ENCODE assay signal across 12 cellular contexts in the genomic region with DNA sequence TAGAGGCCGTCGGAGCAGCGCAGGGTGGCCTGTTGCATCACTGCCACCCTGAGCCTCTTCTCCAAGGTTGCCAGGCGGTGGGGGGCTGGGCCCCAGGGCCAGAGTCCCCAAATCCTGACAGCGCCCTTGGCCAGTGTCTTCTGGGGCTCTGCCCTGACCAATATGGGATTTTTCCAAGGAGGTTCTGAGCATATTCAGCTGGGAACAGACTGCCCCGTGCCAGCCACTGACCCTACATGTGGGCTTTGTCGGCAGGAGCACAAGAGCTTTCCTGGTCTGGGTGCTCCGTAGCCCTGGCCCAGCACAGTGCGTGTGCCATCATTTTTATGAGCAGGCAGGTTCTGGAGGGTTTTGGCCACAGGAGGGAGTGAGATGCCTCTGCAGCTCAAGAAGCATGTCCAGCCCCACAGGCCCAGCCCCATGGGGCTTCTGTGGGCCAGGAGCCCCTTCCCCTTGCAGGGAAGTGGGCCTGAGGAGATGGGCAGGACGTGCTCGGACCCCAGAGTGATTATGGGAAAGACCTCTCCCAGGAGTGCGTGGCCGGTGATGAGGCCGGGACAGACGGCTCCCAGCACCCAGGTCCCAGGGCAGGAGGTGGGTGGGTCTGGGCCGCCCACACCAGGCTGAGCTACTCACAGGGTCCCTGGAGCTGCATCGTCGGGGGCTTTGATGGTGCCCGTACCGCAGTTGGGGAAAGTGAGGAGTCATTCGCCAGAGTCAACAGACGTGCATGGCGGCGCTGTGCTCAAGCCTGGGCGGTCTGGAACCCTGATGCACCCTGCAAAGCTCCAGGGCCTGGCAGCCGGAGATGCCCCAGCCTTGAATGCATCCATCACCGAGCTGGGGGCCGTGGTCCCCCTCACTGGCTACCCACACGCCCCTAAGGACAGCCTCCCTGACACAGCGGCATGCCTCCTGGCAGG.
DNase-seq lines count a peak whose midpoint lies in the region; ATAC-seq and TF ChIP-seq lines count a peak whose summit lies in the region.
"Had no signal": no experiment of that assay in that cellular context is flagged by ENCODE, and none has a peak within 500 bp of the region (broad histone marks: within the 10 kb centered on the region; RNA-seq: fewer than 3 reads in every experiment).

No MANE protein-coding gene starts in this region.

- H3K4ac ChIP-seq in mesendoderm (ENCODE audit: low read depth, low read length): no peak overlapping the region

- H4K5ac ChIP-seq in mesendoderm (ENCODE audit: low read length): no peak overlapping the region

- H3K56ac ChIP-seq in mesendoderm (ENCODE audit: low read length): no peak overlapping the region

- no peak overlapping the region for H2AK5ac ChIP-seq in mesendoderm (ENCODE audit: low read length)

- no peak overlapping the region for H2BK5ac ChIP-seq in mesendoderm (ENCODE audit: low read length)

- in situ Hi-C loops in gastrocnemius medialis (cut with MboI; ENCODE audit: low sequenced_read_pairs in 4 of 4): loop anchor here in 3 of 4 donors (5.0 to 25.0 kb wide), 3 partner anchors 51 to 251 kb away; no protein-coding TSS in a partner anchor

- peaks cover 27 to 32% of the 10 kb centered on the region in 2 donors for H3K4me1 ChIP-seq in gastrocnemius medialis
- H3K4me1 ChIP-seq in mesendoderm (ENCODE audit: control insufficient read depth, low read depth, low read length): no peaks in the 10 kb centered on the region

- H3K23ac ChIP-seq in mesendoderm (ENCODE audit: low read length): no peak overlapping the region

- no peaks in the 10 kb centered on the region for H3K9me3 ChIP-seq in gastrocnemius medialis

- H3K27ac ChIP-seq in VCaP (no peak overlapping the region), gastrocnemius medialis (peak overlapping the region; percentile 91 to 98 (median 96)), mesendoderm (ENCODE audit: low read depth, low read length) (no peak overlapping the region)
- H3K27ac ChIP-seq: epithelial cell of prostate had no signal

- DNase-seq in ELF-1 (ENCODE audit: low read depth, low spot score) (peak; percentile 57), Right ventricle myocardium superior (peak; percentile 53), gastrocnemius medialis (peak; percentile 51 to 62), HuH-7.5 (ENCODE audit: low spot score) (no peak), SHP77 treated with DMSO at 0.1 percent for 48 hours (lab: John Stamatoyannopoulos, UW) (no peak), mesendoderm (no peak)
- DNase-seq: activated gamma-delta T cell, DMS153, NCI-H2081 treated with DMSO at 0.1 percent for 48 hours had no signal

- TF ChIP-seq POLR2A in gastrocnemius medialis (IDR thresholded peaks at IDR 0.05): no peak

- H3K4me3 ChIP-seq in gastrocnemius medialis (peak overlapping the region; percentile 19 to 46 (median 30)), mesendoderm (ENCODE audit: low read length) (no peak overlapping the region)

- no peaks in the 10 kb centered on the region for H3K36me3 ChIP-seq in gastrocnemius medialis
- no peaks in the 10 kb centered on the region for H3K36me3 ChIP-seq in mesendoderm (ENCODE audit: control insufficient read depth, insufficient read depth, low read length)

- ATAC-seq in Right ventricle myocardium superior (ENCODE audit: poor library complexity): peak; percentile 48
- peak; percentile 47 to 62 for ATAC-seq in gastrocnemius medialis
- no peak for ATAC-seq in GM21737 (IDR thresholded peaks at IDR 0.05; ENCODE audit: unreplicated experiment)

- no peak overlapping the region for H2BK15ac ChIP-seq in mesendoderm (replicated peaks; ENCODE audit: low read depth)

- no peak overlapping the region for H3K9ac ChIP-seq in mesendoderm (ENCODE audit: low read length)

- H2BK120ac ChIP-seq in mesendoderm (ENCODE audit: low read depth, low read length): no peak overlapping the region

- intact Hi-C loops in Right ventricle myocardium superior (cut with DNase I) (loop anchor here (5.0 kb wide), 1 partner anchor 74 kb away; the partner anchor contains the start of gene INPP5A), gastrocnemius medialis (cut with DNase I; ENCODE audit: low total_unique reads) (loop anchor here (1.0 to 10.0 kb wide), 5 partner anchors 43 to 651 kb away; no protein-coding TSS in a partner anchor)

- H3K27me3 ChIP-seq in gastrocnemius medialis (no peaks in the 10 kb centered on the region), mesendoderm (ENCODE audit: insufficient read depth, low read length, poor library complexity) (no peaks in the 10 kb centered on the region)

- H4K8ac ChIP-seq in mesendoderm (ENCODE audit: low read depth, low read length): no peak overlapping the region

- no peak overlapping the region for H3K18ac ChIP-seq in mesendoderm (ENCODE audit: low read length)

- H3K79me1 ChIP-seq in mesendoderm (ENCODE audit: low read length): no peaks in the 10 kb centered on the region

- peak; percentile 54 for TF ChIP-seq CTCF in VCaP (conservative IDR thresholded peaks at IDR 0.05)
- TF ChIP-seq CTCF in gastrocnemius medialis (IDR thresholded peaks at IDR 0.05 in 4 of 5, conservative IDR thresholded peaks at IDR 0.05 in 1 of 5): peak; percentile 19 to 57 (median 47)

- H3K4me2 ChIP-seq in mesendoderm (ENCODE audit: low read length): no peak overlapping the region

- WGBS in mesendoderm (ENCODE audit: extremely low coverage, insufficient coverage, low lambda C conversion rate): no CpG with 5 or more reads among the region's 30 CpGs

- H3K79me2 ChIP-seq in mesendoderm (ENCODE audit: control insufficient read depth, insufficient read depth, low read length): no peaks in the 10 kb centered on the region

Comparison
In these comparisons a context has a peak if more than half of its experiments do, and no peak if none do; other contexts are left out.
1. DNase-seq: peak in ELF-1 (single experiment), Right ventricle myocardium superior (single experiment) and gastrocnemius medialis (2 of 2); none in HuH-7.5 (single experiment), SHP77 treated with DMSO at 0.1 percent for 48 hours (single experiment) and mesendoderm (single experiment).
2. H3K27ac ChIP-seq: peak in gastrocnemius medialis (4 of 4); none in VCaP (single experiment) and mesendoderm (single experiment).